1 cellular context compared by ENCODE assay signal in the genomic region with DNA sequence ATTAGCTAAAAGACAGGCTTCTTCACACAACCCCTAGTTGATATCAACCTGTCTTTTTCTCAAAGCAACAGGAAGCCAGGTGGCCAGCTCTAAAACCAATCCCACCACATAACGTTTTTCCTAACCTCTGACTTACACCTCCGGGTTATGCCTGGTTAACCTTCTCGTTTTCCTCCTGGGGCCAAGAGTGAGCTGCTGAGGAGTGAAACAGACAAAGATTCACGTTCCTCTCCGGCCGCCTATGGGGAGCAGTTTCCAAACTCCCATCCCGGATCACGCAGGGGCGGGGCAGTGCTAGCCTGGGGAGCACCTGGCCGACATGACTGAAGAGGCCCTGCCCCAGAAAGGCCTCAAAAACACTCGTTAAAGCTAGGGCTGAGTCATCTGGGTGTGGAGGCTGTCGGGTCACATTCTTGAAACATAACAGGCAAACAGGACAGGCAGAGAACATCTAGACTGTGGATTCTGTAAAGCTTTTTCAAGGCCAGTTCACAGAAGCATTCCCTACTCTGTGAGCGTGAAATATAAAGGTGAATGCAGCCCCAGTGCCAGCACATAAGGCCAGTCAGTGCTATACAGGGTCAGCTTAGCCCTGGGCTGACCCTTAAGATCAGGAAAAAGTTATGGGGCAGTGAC.
TF ChIP-seq lines count a peak whose summit lies in the region.

No MANE protein-coding gene starts in this region.

TF ChIP-seq in K562, 482 proteins besides CTCF, POLR2A, EP300 and RAD21 (continued from another document and continues in another):
- TF ChIP-seq, protein P1, sequence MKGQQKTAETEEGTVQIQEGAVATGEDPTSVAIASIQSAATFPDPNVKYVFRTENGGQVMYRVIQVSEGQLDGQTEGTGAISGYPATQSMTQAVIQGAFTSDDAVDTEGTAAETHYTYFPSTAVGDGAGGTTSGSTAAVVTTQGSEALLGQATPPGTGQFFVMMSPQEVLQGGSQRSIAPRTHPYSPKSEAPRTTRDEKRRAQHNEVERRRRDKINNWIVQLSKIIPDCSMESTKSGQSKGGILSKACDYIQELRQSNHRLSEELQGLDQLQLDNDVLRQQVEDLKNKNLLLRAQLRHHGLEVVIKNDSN (CRISPR knock-in tag; IDR thresholded peaks at IDR 0.05), result no peak
- TF ChIP-seq BCL6 (CRISPR knock-in tag; IDR thresholded peaks at IDR 0.05) (no peak), ELF2 (CRISPR knock-in tag; IDR thresholded peaks at IDR 0.05) (no peak), MAZ (CRISPR knock-in tag; conservative IDR thresholded peaks at IDR 0.05 in 1 of 2, IDR thresholded peaks at IDR 0.05 in 1 of 2) (peak; percentile 65; a peak in 3 of 4 replicates), ZNF212 (CRISPR knock-in tag; IDR thresholded peaks at IDR 0.05) (no peak), ADNP (tag; IDR thresholded peaks at IDR 0.05) (no peak), RBM22 (IDR thresholded peaks at IDR 0.05; ENCODE audit: low read depth, low read length, poor library complexity, severe bottlenecking) (no peak), SNIP1 (IDR thresholded peaks at IDR 0.05; ENCODE audit: low read depth) (no peak), ILF3 (IDR thresholded peaks at IDR 0.05; ENCODE audit: borderline replicate concordance) (no peak), GTF2E2 (tag; IDR thresholded peaks at IDR 0.05) (no peak), STAT5B (CRISPR knock-in tag; IDR thresholded peaks at IDR 0.05) (no peak), PHB (CRISPR knock-in tag; IDR thresholded peaks at IDR 0.05) (no peak), CCNT2 (IDR thresholded peaks at IDR 0.05; ENCODE audit: borderline replicate concordance, extremely low read depth, insufficient read length, low read depth, low read length) (no peak), NEUROD1 (IDR thresholded peaks at IDR 0.05; ENCODE audit: borderline replicate concordance, low read depth, low read length, partially characterized antibody) (no peak), TSC22D4 (tag; IDR thresholded peaks at IDR 0.05) (no peak), KAT2B (IDR thresholded peaks at IDR 0.05; ENCODE audit: low read depth, low read length) (no peak), CBX5 (IDR thresholded peaks at IDR 0.05; ENCODE audit: borderline replicate concordance, low read depth) (no peak), ESRRB (CRISPR knock-in tag; IDR thresholded peaks at IDR 0.05; ENCODE audit: borderline replicate concordance) (no peak), GATA2 (CRISPR knock-in tag; IDR thresholded peaks at IDR 0.05) (no peak), GATAD2A (IDR thresholded peaks at IDR 0.05) (peak; percentile 57; the same call in 1 of the 2 replicates), PHB2 (IDR thresholded peaks at IDR 0.05; ENCODE audit: low read depth) (no peak), SMAD1 (IDR thresholded peaks at IDR 0.05; ENCODE audit: low read depth, low read length, partially characterized antibody) (no peak), GTF2A2 (tag; IDR thresholded peaks at IDR 0.05) (no peak), ATF7 (IDR thresholded peaks at IDR 0.05) (peak; percentile 31; the same call in 1 of the 2 replicates), EP400 (IDR thresholded peaks at IDR 0.05) (peak; percentile 49), HNRNPLL (IDR thresholded peaks at IDR 0.05; ENCODE audit: low read depth, low read length, poor library complexity, severe bottlenecking) (no peak), ZFP1 (CRISPR knock-in tag; IDR thresholded peaks at IDR 0.05) (no peak)
- TF ChIP-seq, protein P2, sequence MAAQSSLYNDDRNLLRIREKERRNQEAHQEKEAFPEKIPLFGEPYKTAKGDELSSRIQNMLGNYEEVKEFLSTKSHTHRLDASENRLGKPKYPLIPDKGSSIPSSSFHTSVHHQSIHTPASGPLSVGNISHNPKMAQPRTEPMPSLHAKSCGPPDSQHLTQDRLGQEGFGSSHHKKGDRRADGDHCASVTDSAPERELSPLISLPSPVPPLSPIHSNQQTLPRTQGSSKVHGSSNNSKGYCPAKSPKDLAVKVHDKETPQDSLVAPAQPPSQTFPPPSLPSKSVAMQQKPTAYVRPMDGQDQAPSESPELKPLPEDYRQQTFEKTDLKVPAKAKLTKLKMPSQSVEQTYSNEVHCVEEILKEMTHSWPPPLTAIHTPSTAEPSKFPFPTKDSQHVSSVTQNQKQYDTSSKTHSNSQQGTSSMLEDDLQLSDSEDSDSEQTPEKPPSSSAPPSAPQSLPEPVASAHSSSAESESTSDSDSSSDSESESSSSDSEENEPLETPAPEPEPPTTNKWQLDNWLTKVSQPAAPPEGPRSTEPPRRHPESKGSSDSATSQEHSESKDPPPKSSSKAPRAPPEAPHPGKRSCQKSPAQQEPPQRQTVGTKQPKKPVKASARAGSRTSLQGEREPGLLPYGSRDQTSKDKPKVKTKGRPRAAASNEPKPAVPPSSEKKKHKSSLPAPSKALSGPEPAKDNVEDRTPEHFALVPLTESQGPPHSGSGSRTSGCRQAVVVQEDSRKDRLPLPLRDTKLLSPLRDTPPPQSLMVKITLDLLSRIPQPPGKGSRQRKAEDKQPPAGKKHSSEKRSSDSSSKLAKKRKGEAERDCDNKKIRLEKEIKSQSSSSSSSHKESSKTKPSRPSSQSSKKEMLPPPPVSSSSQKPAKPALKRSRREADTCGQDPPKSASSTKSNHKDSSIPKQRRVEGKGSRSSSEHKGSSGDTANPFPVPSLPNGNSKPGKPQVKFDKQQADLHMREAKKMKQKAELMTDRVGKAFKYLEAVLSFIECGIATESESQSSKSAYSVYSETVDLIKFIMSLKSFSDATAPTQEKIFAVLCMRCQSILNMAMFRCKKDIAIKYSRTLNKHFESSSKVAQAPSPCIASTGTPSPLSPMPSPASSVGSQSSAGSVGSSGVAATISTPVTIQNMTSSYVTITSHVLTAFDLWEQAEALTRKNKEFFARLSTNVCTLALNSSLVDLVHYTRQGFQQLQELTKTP (IDR thresholded peaks at IDR 0.05; ENCODE audit: low read depth in 1 of 2, partially characterized antibody in 2 of 2), result peak in 1 of 2 experiments; percentile 16
- TF ChIP-seq, protein P3, sequence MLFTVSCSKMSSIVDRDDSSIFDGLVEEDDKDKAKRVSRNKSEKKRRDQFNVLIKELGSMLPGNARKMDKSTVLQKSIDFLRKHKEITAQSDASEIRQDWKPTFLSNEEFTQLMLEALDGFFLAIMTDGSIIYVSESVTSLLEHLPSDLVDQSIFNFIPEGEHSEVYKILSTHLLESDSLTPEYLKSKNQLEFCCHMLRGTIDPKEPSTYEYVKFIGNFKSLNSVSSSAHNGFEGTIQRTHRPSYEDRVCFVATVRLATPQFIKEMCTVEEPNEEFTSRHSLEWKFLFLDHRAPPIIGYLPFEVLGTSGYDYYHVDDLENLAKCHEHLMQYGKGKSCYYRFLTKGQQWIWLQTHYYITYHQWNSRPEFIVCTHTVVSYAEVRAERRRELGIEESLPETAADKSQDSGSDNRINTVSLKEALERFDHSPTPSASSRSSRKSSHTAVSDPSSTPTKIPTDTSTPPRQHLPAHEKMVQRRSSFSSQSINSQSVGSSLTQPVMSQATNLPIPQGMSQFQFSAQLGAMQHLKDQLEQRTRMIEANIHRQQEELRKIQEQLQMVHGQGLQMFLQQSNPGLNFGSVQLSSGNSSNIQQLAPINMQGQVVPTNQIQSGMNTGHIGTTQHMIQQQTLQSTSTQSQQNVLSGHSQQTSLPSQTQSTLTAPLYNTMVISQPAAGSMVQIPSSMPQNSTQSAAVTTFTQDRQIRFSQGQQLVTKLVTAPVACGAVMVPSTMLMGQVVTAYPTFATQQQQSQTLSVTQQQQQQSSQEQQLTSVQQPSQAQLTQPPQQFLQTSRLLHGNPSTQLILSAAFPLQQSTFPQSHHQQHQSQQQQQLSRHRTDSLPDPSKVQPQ (CRISPR knock-in tag; IDR thresholded peaks at IDR 0.05; ENCODE audit: borderline replicate concordance), result no peak
- TF ChIP-seq, protein P4, sequence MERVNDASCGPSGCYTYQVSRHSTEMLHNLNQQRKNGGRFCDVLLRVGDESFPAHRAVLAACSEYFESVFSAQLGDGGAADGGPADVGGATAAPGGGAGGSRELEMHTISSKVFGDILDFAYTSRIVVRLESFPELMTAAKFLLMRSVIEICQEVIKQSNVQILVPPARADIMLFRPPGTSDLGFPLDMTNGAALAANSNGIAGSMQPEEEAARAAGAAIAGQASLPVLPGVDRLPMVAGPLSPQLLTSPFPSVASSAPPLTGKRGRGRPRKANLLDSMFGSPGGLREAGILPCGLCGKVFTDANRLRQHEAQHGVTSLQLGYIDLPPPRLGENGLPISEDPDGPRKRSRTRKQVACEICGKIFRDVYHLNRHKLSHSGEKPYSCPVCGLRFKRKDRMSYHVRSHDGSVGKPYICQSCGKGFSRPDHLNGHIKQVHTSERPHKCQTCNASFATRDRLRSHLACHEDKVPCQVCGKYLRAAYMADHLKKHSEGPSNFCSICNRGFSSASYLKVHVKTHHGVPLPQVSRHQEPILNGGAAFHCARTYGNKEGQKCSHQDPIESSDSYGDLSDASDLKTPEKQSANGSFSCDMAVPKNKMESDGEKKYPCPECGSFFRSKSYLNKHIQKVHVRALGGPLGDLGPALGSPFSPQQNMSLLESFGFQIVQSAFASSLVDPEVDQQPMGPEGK (CRISPR knock-in tag; IDR thresholded peaks at IDR 0.05; ENCODE audit: borderline replicate concordance), result no peak
- TF ChIP-seq, protein P5, sequence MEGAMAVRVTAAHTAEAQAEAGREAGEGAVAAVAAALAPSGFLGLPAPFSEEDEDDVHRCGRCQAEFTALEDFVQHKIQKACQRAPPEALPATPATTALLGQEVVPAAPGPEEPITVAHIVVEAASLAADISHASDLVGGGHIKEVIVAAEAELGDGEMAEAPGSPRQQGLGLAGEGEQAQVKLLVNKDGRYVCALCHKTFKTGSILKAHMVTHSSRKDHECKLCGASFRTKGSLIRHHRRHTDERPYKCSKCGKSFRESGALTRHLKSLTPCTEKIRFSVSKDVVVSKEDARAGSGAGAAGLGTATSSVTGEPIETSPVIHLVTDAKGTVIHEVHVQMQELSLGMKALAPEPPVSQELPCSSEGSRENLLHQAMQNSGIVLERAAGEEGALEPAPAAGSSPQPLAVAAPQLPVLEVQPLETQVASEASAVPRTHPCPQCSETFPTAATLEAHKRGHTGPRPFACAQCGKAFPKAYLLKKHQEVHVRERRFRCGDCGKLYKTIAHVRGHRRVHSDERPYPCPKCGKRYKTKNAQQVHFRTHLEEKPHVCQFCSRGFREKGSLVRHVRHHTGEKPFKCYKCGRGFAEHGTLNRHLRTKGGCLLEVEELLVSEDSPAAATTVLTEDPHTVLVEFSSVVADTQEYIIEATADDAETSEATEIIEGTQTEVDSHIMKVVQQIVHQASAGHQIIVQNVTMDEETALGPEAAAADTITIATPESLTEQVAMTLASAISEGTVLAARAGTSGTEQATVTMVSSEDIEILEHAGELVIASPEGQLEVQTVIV (CRISPR knock-in tag; IDR thresholded peaks at IDR 0.05; ENCODE audit: borderline replicate concordance), result no peak
- TF ChIP-seq, protein P6, sequence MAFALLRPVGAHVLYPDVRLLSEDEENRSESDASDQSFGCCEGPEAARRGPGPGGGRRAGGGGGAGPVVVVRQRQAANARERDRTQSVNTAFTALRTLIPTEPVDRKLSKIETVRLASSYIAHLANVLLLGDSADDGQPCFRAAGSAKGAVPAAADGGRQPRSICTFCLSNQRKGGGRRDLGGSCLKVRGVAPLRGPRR (CRISPR knock-in tag; IDR thresholded peaks at IDR 0.05), result no peak
- TF ChIP-seq, protein P7, sequence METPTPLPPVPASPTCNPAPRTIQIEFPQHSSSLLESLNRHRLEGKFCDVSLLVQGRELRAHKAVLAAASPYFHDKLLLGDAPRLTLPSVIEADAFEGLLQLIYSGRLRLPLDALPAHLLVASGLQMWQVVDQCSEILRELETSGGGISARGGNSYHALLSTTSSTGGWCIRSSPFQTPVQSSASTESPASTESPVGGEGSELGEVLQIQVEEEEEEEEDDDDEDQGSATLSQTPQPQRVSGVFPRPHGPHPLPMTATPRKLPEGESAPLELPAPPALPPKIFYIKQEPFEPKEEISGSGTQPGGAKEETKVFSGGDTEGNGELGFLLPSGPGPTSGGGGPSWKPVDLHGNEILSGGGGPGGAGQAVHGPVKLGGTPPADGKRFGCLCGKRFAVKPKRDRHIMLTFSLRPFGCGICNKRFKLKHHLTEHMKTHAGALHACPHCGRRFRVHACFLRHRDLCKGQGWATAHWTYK (CRISPR knock-in tag; IDR thresholded peaks at IDR 0.05), result 0 out of 2 replicates have a peak, but pooled peaks have one; percentile 14
- TF ChIP-seq, protein P8, sequence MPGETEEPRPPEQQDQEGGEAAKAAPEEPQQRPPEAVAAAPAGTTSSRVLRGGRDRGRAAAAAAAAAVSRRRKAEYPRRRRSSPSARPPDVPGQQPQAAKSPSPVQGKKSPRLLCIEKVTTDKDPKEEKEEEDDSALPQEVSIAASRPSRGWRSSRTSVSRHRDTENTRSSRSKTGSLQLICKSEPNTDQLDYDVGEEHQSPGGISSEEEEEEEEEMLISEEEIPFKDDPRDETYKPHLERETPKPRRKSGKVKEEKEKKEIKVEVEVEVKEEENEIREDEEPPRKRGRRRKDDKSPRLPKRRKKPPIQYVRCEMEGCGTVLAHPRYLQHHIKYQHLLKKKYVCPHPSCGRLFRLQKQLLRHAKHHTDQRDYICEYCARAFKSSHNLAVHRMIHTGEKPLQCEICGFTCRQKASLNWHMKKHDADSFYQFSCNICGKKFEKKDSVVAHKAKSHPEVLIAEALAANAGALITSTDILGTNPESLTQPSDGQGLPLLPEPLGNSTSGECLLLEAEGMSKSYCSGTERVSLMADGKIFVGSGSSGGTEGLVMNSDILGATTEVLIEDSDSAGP (CRISPR knock-in tag; IDR thresholded peaks at IDR 0.05), result no peak
- TF ChIP-seq, protein P9, sequence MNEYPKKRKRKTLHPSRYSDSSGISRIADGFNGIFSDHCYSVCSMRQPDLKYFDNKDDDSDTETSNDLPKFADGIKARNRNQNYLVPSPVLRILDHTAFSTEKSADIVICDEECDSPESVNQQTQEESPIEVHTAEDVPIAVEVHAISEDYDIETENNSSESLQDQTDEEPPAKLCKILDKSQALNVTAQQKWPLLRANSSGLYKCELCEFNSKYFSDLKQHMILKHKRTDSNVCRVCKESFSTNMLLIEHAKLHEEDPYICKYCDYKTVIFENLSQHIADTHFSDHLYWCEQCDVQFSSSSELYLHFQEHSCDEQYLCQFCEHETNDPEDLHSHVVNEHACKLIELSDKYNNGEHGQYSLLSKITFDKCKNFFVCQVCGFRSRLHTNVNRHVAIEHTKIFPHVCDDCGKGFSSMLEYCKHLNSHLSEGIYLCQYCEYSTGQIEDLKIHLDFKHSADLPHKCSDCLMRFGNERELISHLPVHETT (CRISPR knock-in tag; conservative IDR thresholded peaks at IDR 0.05 in 1 of 2, IDR thresholded peaks at IDR 0.05 in 1 of 2), result peak in 1 of 2 experiments; percentile 73; a peak in 2 of 4 replicates
- TF ChIP-seq, protein P10, sequence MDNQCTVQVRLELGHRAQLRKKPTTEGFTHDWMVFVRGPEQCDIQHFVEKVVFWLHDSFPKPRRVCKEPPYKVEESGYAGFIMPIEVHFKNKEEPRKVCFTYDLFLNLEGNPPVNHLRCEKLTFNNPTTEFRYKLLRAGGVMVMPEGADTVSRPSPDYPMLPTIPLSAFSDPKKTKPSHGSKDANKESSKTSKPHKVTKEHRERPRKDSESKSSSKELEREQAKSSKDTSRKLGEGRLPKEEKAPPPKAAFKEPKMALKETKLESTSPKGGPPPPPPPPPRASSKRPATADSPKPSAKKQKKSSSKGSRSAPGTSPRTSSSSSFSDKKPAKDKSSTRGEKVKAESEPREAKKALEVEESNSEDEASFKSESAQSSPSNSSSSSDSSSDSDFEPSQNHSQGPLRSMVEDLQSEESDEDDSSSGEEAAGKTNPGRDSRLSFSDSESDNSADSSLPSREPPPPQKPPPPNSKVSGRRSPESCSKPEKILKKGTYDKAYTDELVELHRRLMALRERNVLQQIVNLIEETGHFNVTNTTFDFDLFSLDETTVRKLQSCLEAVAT (IDR thresholded peaks at IDR 0.05), result no peak
